Comparison of ENCODE assay signal across 8 cellular contexts in genomic region chr5:32233696-32234447, GRCh38. TPM values are rescaled to one million over a fixed set of nuclear protein-coding genes. Genes with fewer than 3 reads are reported as not detected.
DNase-seq lines count a peak whose midpoint lies in the region; ATAC-seq, FAIRE-seq and TF ChIP-seq lines count a peak whose summit lies in the region.

No MANE protein-coding gene starts in this region.

- peak overlapping the region; percentile 74 for H3K27ac Mint-ChIP-seq in dendritic cell treated with granulocyte-macrophage colony-stimulating factor and Interleukin-4, amounts not matched to agents 40 ng/mL and 50 ng/mL, for 4 days

- H3K4me3 ChIP-seq in mucosa of descending colon: no peak overlapping the region

- no peaks in the 10 kb centered on the region for H3K9me3 ChIP-seq in mucosa of descending colon

- peak; percentile 57 for DNase-seq in AG20443 (ENCODE audit: low spot score)
- DNase-seq in NCI-H2029 (lab: John Stamatoyannopoulos, UW): peak; percentile 67
- DNase-seq in mucosa of descending colon: peak in 2 of 3 donors; percentile 6 to 27
- no peak for DNase-seq in frontal cortex (ENCODE audit: low spot score in 2 of 2)
- DNase-seq in NCI-H1417 (lab: John Stamatoyannopoulos, UW): no peak

- H3K9me3 Mint-ChIP-seq in dendritic cell treated with granulocyte-macrophage colony-stimulating factor and Interleukin-4, amounts not matched to agents 40 ng/mL and 50 ng/mL, for 4 days: no peaks in the 10 kb centered on the region

- peaks cover 13% of the 10 kb centered on the region for H3K4me1 ChIP-seq in mucosa of descending colon (ENCODE audit: low read depth)

- H3K4me1 Mint-ChIP-seq in dendritic cell treated with granulocyte-macrophage colony-stimulating factor and Interleukin-4, amounts not matched to agents 40 ng/mL and 50 ng/mL, for 4 days (ENCODE audit: low read depth): peaks cover 55% of the 10 kb centered on the region

- H3K36me3 Mint-ChIP-seq in dendritic cell treated with granulocyte-macrophage colony-stimulating factor and Interleukin-4, amounts not matched to agents 40 ng/mL and 50 ng/mL, for 4 days (ENCODE audit: low read depth): peaks cover 75% of the 10 kb centered on the region

- no peaks in the 10 kb centered on the region for H3K36me3 ChIP-seq in mucosa of descending colon (ENCODE audit: low read depth)

- H3K27me3 Mint-ChIP-seq in dendritic cell treated with granulocyte-macrophage colony-stimulating factor and Interleukin-4, amounts not matched to agents 40 ng/mL and 50 ng/mL, for 4 days: no peaks in the 10 kb centered on the region

- H3K4me3 Mint-ChIP-seq in dendritic cell treated with granulocyte-macrophage colony-stimulating factor and Interleukin-4, amounts not matched to agents 40 ng/mL and 50 ng/mL, for 4 days: peak overlapping the region; percentile 52

- intact Hi-C loops in dendritic cell treated with granulocyte-macrophage colony-stimulating factor and Interleukin-4, amounts not matched to agents 40 ng/mL and 50 ng/mL, for 4 days (cut with micrococcal nuclease): loop anchor here (5.0 kb wide), 3 partner anchors 62 to 368 kb away; partner anchors contain the start of genes GOLPH3 and MTMR12
- intact Hi-C loops in mucosa of descending colon (cut with DNase I, micrococcal nuclease): loop anchor here in 1 of 2 donors (2.0 kb wide), 1 partner anchor 95 kb away; no protein-coding TSS in a partner anchor

- peak; percentile 70 for ATAC-seq in mucosa of descending colon
- ATAC-seq in HG03175 (IDR thresholded peaks at IDR 0.05; ENCODE audit: unreplicated experiment): no peak
- ATAC-seq in HG02642 (IDR thresholded peaks at IDR 0.05; ENCODE audit: poor library complexity, unreplicated experiment): no peak

- no peak for TF ChIP-seq CTCF in mucosa of descending colon (IDR thresholded peaks at IDR 0.05)

- FAIRE-seq in frontal cortex (lab: Jason Lieb, UNC): no peak

RNA-seq across cellular contexts. Expression of gene GOLPH3, which starts 59.8 kb away (rescaled TPM):
- total RNA-seq in mucosa of descending colon (100 to 1,000 TPM; 101 to 178 (median 123) TPM), frontal cortex (66.9 TPM)

Comparison
In these comparisons a context has a peak if more than half of its experiments do, and no peak if none do; other contexts are left out.
1. DNase-seq: peak in AG20443 (single experiment), NCI-H2029 (single experiment) and mucosa of descending colon (2 of 3); none in frontal cortex (0 of 2) and NCI-H1417 (0 of 3).